Comparison of ENCODE assay signal across 2 cellular contexts in genomic region chr3:100537646-100538338, GRCh38.
TF ChIP-seq lines count a peak whose summit lies in the region.

No MANE protein-coding gene starts in this region.

TF ChIP-seq in liver, 16 proteins besides CTCF, POLR2A, EP300 and RAD21:
- TF ChIP-seq HNF4A (conservative IDR thresholded peaks at IDR 0.05) (no peak), HNF4G (IDR thresholded peaks at IDR 0.05) (no peak), REST (IDR thresholded peaks at IDR 0.05) (no peak), EGR1 (IDR thresholded peaks at IDR 0.05; ENCODE audit: low read depth in 2 of 2) (no peak), SP1 (IDR thresholded peaks at IDR 0.05) (no peak), YY1 (IDR thresholded peaks at IDR 0.05) (no peak), RXRA (IDR thresholded peaks at IDR 0.05) (no peak), GABPA (IDR thresholded peaks at IDR 0.05 in 1 of 2, conservative IDR thresholded peaks at IDR 0.05 in 1 of 2) (no peak), NR2F2 (IDR thresholded peaks at IDR 0.05) (no peak), TAF1 (conservative IDR thresholded peaks at IDR 0.05) (no peak), JUND (IDR thresholded peaks at IDR 0.05) (no peak)
- TF ChIP-seq, protein P1, sequence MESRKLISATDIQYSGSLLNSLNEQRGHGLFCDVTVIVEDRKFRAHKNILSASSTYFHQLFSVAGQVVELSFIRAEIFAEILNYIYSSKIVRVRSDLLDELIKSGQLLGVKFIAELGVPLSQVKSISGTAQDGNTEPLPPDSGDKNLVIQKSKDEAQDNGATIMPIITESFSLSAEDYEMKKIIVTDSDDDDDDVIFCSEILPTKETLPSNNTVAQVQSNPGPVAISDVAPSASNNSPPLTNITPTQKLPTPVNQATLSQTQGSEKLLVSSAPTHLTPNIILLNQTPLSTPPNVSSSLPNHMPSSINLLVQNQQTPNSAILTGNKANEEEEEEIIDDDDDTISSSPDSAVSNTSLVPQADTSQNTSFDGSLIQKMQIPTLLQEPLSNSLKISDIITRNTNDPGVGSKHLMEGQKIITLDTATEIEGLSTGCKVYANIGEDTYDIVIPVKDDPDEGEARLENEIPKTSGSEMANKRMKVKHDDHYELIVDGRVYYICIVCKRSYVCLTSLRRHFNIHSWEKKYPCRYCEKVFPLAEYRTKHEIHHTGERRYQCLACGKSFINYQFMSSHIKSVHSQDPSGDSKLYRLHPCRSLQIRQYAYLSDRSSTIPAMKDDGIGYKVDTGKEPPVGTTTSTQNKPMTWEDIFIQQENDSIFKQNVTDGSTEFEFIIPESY (IDR thresholded peaks at IDR 0.05): no peak
- TF ChIP-seq, protein P2, sequence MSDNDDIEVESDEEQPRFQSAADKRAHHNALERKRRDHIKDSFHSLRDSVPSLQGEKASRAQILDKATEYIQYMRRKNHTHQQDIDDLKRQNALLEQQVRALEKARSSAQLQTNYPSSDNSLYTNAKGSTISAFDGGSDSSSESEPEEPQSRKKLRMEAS (IDR thresholded peaks at IDR 0.05): no peak
TF ChIP-seq in liver: peak in this region for 0.

TF ChIP-seq in HepG2, 621 proteins besides CTCF, POLR2A, EP300 and RAD21:
- TF ChIP-seq ZNF691 (CRISPR knock-in tag; IDR thresholded peaks at IDR 0.05; ENCODE audit: borderline replicate concordance, low read depth) (no peak), GMEB2 (CRISPR knock-in tag; IDR thresholded peaks at IDR 0.05; ENCODE audit: low read depth) (no peak), ZNF770 (CRISPR knock-in tag; IDR thresholded peaks at IDR 0.05) (no peak), MLX (CRISPR knock-in tag; IDR thresholded peaks at IDR 0.05) (no peak), FOXC1 (CRISPR knock-in tag; IDR thresholded peaks at IDR 0.05; ENCODE audit: borderline replicate concordance) (no peak), FOXP4 (CRISPR knock-in tag; IDR thresholded peaks at IDR 0.05) (no peak), NFE2 (CRISPR knock-in tag; IDR thresholded peaks at IDR 0.05) (no peak), ZNF569 (CRISPR knock-in tag; IDR thresholded peaks at IDR 0.05; ENCODE audit: borderline replicate concordance) (no peak), TSC22D2 (CRISPR knock-in tag; IDR thresholded peaks at IDR 0.05; ENCODE audit: borderline replicate concordance) (no peak), HOXD1 (CRISPR knock-in tag; IDR thresholded peaks at IDR 0.05) (no peak), ZNF101 (CRISPR knock-in tag; IDR thresholded peaks at IDR 0.05; ENCODE audit: borderline replicate concordance, low read depth) (no peak), MXD4 (CRISPR knock-in tag; IDR thresholded peaks at IDR 0.05) (no peak), NFKBIZ (CRISPR knock-in tag; IDR thresholded peaks at IDR 0.05) (no peak), NFATC3 (CRISPR knock-in tag; IDR thresholded peaks at IDR 0.05) (no peak)
- TF ChIP-seq, protein P3, sequence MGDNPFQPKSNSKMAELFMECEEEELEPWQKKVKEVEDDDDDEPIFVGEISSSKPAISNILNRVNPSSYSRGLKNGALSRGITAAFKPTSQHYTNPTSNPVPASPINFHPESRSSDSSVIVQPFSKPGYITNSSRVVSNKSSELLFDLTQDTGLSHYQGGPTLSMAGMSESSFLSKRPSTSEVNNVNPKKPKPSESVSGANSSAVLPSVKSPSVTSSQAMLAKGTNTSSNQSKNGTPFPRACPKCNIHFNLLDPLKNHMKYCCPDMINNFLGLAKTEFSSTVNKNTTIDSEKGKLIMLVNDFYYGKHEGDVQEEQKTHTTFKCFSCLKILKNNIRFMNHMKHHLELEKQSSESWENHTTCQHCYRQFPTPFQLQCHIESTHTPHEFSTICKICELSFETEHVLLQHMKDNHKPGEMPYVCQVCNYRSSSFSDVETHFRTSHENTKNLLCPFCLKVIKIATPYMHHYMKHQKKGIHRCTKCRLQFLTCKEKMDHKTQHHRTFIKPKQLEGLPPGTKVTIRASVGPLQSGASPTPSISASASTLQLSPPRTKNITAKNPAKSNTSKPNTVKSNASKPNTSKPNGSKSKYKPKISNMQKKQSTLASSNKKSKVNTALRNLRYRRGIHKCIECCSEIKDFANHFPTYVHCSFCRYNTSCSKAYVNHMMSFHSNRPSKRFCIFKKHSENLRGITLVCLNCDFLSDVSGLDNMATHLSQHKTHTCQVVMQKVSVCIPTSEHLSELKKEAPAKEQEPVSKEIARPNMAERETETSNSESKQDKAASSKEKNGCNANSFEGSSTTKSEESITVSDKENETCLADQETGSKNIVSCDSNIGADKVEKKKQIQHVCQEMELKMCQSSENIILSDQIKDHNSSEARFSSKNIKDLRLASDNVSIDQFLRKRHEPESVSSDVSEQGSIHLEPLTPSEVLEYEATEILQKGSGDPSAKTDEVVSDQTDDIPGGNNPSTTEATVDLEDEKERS (CRISPR knock-in tag; IDR thresholded peaks at IDR 0.05): no peak
- TF ChIP-seq, protein P4, sequence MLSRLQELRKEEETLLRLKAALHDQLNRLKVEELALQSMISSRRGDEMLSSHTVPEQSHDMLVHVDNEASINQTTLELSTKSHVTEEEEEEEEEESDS (CRISPR knock-in tag; IDR thresholded peaks at IDR 0.05; ENCODE audit: borderline replicate concordance): no peak
